In the genomic region with DNA sequence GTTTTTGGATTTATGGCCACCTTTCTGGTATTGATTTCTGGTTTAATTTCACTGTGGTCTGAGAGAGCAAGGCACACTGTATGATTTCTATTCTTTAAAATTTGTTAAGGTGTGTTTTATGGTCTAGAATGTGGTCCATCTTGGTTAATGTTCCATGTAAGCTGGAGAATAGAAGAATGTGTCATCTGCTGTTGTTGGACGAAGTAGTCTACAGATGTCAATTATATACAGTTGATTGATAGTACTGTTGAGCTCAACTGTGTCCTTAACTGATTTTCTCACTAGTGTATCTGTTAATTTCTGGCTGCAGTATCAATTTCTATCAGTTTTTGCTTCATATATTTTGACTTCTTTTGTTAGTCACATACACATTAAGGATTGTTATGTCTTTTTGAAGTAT, we compare ENCODE assay signal across 26 cellular contexts.
A peak's percentile ranks its signal among the peaks of the same experiment; 100 is the strongest.
DNase-seq lines count a peak whose midpoint lies in the region; ATAC-seq, FAIRE-seq and TF ChIP-seq lines count a peak whose summit lies in the region.
"Had no signal": no experiment of that assay in that cellular context is flagged by ENCODE, and none has a peak within 500 bp of the region (broad histone marks: within the 10 kb centered on the region; RNA-seq: fewer than 3 reads in every experiment).

No MANE protein-coding gene starts in this region.

- peaks cover 25% of the 10 kb centered on the region for H3K4me1 ChIP-seq in cardiac muscle cell (ENCODE audit: low read depth)
- H3K4me1 ChIP-seq in right cardiac atrium (ENCODE audit: control insufficient read depth, insufficient read depth, low read length), result peaks cover 7% of the 10 kb centered on the region
- H3K4me1 ChIP-seq in mammary epithelial cell (ENCODE audit: insufficient read depth, low read length), result no peaks in the 10 kb centered on the region
- H3K4me1 ChIP-seq: Peyer's patch, SJSA1 had no signal

- no peaks in the 10 kb centered on the region for H4K20me1 ChIP-seq in mammary epithelial cell (ENCODE audit: insufficient read depth, low read length)

- H3K36me3 Mint-ChIP-seq in central memory CD8-positive, alpha-beta T cell (ENCODE audit: insufficient read depth), result peaks cover 2% of the 10 kb centered on the region

- H2AFZ ChIP-seq in mammary epithelial cell (ENCODE audit: low read depth, low read length), result no peak overlapping the region
- H2AFZ ChIP-seq: GM23248 had no signal

- H3K4me1 Mint-ChIP-seq in central memory CD8-positive, alpha-beta T cell, result peaks cover 31% of the 10 kb centered on the region

- H3K4me3 Mint-ChIP-seq in central memory CD8-positive, alpha-beta T cell, result no peak overlapping the region
- H3K4me3 Mint-ChIP-seq: B cell, CD14-positive monocyte, H9 had no signal

- H3K27me3 ChIP-seq in cardiac muscle cell (no peaks in the 10 kb centered on the region), right cardiac atrium (ENCODE audit: control insufficient read depth, insufficient read depth) (no peaks in the 10 kb centered on the region), mammary epithelial cell (ENCODE audit: insufficient read depth, low read length) (no peaks in the 10 kb centered on the region)
- H3K27me3 ChIP-seq: Peyer's patch, SJSA1 had no signal

- in situ Hi-C loops in mammary epithelial cell (cut with MboI; ENCODE audit: low sequenced_read_pairs in 2 of 2), result no loop called here

- H3K27ac ChIP-seq in cardiac muscle cell, result peak overlapping the region; percentile 92
- H3K27ac ChIP-seq in right cardiac atrium (ENCODE audit: low read length), result no peak overlapping the region
- H3K27ac ChIP-seq in mammary epithelial cell (ENCODE audit: insufficient read depth, low read depth, low read length), result no peak overlapping the region
- H3K27ac ChIP-seq: GM23248, HL-60, KMS-11, Peyer's patch, SJSA1 had no signal

- WGBS in right cardiac atrium, result 84% methylated on average over 1 of the region's 1 CpG
- WGBS in mammary epithelial cell (ENCODE audit: low coverage, missing lambda C conversion rate), result 100% methylated on average over 1 of the region's 1 CpG

- TF ChIP-seq CTCF in cardiac muscle cell (IDR thresholded peaks at IDR 0.05; ENCODE audit: low read depth, low read length), result no peak
- TF ChIP-seq CTCF in mammary epithelial cell (conservative IDR thresholded peaks at IDR 0.05 in 1 of 2, IDR thresholded peaks at IDR 0.05 in 1 of 2; ENCODE audit: extremely low read depth in 1 of 2, insufficient read depth in 1 of 2, low read depth in 1 of 2, low read length in 2 of 2), result no peak

- H3K27ac Mint-ChIP-seq in central memory CD8-positive, alpha-beta T cell (ENCODE audit: low read depth), result peak overlapping the region; percentile 22
- H3K27ac Mint-ChIP-seq: B cell had no signal

- no peak overlapping the region for H3K4me3 ChIP-seq in cardiac muscle cell
- H3K4me3 ChIP-seq in right cardiac atrium (ENCODE audit: low read length), result no peak overlapping the region
- H3K4me3 ChIP-seq in mammary epithelial cell (replicated peaks in 1 of 3; ENCODE audit: insufficient read depth in 1 of 3, low read depth in 2 of 3, low read length in 3 of 3), result no peak overlapping the region
- H3K4me3 ChIP-seq: GM23248, Peyer's patch, SJSA1 had no signal

- CTCF ChIA-PET in mammary epithelial cell (lab: Charles Lee; ENCODE audit: low non-redundant PET), result no interaction called here

- H3K9me3 Mint-ChIP-seq in central memory CD8-positive, alpha-beta T cell, result no peaks in the 10 kb centered on the region
- H3K9me3 Mint-ChIP-seq: CD14-positive monocyte, H9 had no signal

- H3K79me2 ChIP-seq in mammary epithelial cell (ENCODE audit: insufficient read depth, low read length), result peaks cover 62% of the 10 kb centered on the region

- no peak for ATAC-seq in right cardiac atrium
- no peak for ATAC-seq in central memory CD8-positive, alpha-beta T cell (replicated peaks; ENCODE audit: extremely low read depth, poor library complexity, severe bottlenecking)
- ATAC-seq: Right ventricle myocardium inferior had no signal

- DNase-seq in cardiac muscle cell (ENCODE audit: low read depth in 1 of 2, low spot score in 1 of 2), result no peak
- no peak for DNase-seq in right cardiac atrium
- DNase-seq in RCC 7860 (ENCODE audit: low spot score), result no peak
- DNase-seq in central memory CD8-positive, alpha-beta T cell (ENCODE audit: low spot score in 2 of 2), result no peak
- DNase-seq in renal cortical epithelial cell (ENCODE audit: low read depth), result peak; percentile 54
- DNase-seq in T-helper 9 cell, result no peak
- DNase-seq in mammary epithelial cell, result no peak
- DNase-seq in HT-29 (ENCODE audit: low spot score), result no peak
- DNase-seq: DMS 273 treated with DMSO at 0.1 percent for 48 hours, DMS79 treated with DMSO at 0.1 percent for 48 hours, GM23248, H9, NCI-H1105, NCI-H146, NCI-H2029, NCI-H226, NCI-H510A treated with DMSO at 0.1 percent for 48 hours, NCI-H748 treated with DMSO at 0.1 percent for 48 hours, Peyer's patch had no signal

- BruUV-seq in mammary epithelial cell (replicated peaks; lab: Mats Ljungman, UMichigan), result no TSS peak

- H3K36me3 ChIP-seq in cardiac muscle cell, result no peaks in the 10 kb centered on the region
- H3K36me3 ChIP-seq in mammary epithelial cell (ENCODE audit: insufficient read depth, low read length), result no peaks in the 10 kb centered on the region

- FAIRE-seq in RCC 7860 (lab: Jason Lieb, UNC), result peak; percentile 84
- FAIRE-seq: A204.1 had no signal

- intact Hi-C loops in right cardiac atrium (cut with DNase I), result no loop called here
- intact Hi-C loops in mammary epithelial cell (cut with micrococcal nuclease), result no loop called here

- H3K27me3 Mint-ChIP-seq in central memory CD8-positive, alpha-beta T cell, result no peaks in the 10 kb centered on the region
- H3K27me3 Mint-ChIP-seq: B cell had no signal

- no peak overlapping the region for H3K9ac ChIP-seq in mammary epithelial cell (ENCODE audit: insufficient read depth, low read length)
- H3K9ac ChIP-seq: GM23248, KMS-11 had no signal

- no peak overlapping the region for H3K4me2 ChIP-seq in mammary epithelial cell (ENCODE audit: insufficient read depth, low read depth, low read length)
- H3K4me2 ChIP-seq: KMS-11 had no signal

- H3K9me3 ChIP-seq in cardiac muscle cell (ENCODE audit: low read depth) (no peaks in the 10 kb centered on the region), right cardiac atrium (ENCODE audit: control insufficient read depth, low read length) (no peaks in the 10 kb centered on the region), mammary epithelial cell (replicated peaks; ENCODE audit: insufficient read depth, low read length) (no peaks in the 10 kb centered on the region)
- H3K9me3 ChIP-seq: Peyer's patch, SJSA1 had no signal

- dilution Hi-C loops in mammary epithelial cell (cut with HindIII; ENCODE audit: low sequenced_read_pairs), result no loop called here
